In the genomic region with DNA sequence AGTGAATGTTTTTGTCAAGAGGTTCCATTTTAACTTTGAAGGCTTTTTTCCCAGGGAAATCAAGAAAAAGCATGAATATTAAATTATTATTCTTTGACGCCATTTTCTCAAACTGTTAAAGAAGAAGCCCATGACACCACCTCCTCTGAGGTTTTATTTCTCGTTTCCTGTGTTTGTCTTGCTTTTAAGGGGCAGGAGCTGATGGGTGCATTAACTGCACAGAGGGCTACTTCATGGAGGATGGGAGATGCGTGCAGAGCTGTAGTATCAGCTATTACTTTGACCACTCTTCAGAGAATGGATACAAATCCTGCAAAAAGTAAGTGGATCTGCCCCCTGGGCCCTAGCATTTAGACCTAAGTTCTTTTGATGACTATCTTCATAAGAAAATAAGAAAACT, we compare ENCODE assay signal across 31 cellular contexts.
"Had no signal": no experiment of that assay in that cellular context is flagged by ENCODE, and none has a peak within 500 bp of the region (broad histone marks: within the 10 kb centered on the region; RNA-seq: fewer than 3 reads in every experiment).

No MANE protein-coding gene starts in this region.

- H3K27ac Mint-ChIP-seq: activated B cell treated with CpG ODN at 0.5 μM for 24 hours; activated CD4-positive, alpha-beta memory T cell treated with anti-CD3 and anti-CD28 coated beads for 36 hours; activated CD4-positive, alpha-beta T cell treated with anti-CD3 and anti-CD28 coated beads, Interleukin-2, amount 10 ng/mL, durations not matched to agents 24 days and 14 days; activated CD8-positive, alpha-beta T cell treated with anti-CD3 and anti-CD28 coated beads for 36 hours; activated naive CD4-positive, alpha-beta T cell treated with anti-CD3 and anti-CD28 coated beads for 36 hours; activated naive CD4-positive, alpha-beta T cell treated with anti-CD3 and anti-CD28 coated beads, Interleukin-2, amount 50 U/mL, for 72 hours; activated T-cell treated with anti-CD3 and anti-CD28 coated beads, Interleukin-2, amount 50 U/mL, for 72 hours; activated T-helper 1 cell treated with anti-CD3 and anti-CD28 coated beads, Interleukin-12 subunit alpha, Interleukin-12 subunit beta, Interleukin-2, Interleukin-4 antibody, amounts not matched to agents 30 ng/mL and 10 ng/mL and 1 ng/mL, durations not matched to agents 14 hours and 24 hours and 36 hours; activated T-helper 17 cell treated with anti-CD3 and anti-CD28 coated beads, Interleukin-2, amount 50 U/mL, for 72 hours; T-helper 17 cell had no signal

- H3K27ac ChIP-seq: adrenal gland, body of pancreas, brain microvascular endothelial cell, breast epithelium, VCaP had no signal

- H3K36me3 ChIP-seq: adrenal gland, brain microvascular endothelial cell, breast epithelium had no signal

- H3K27me3 Mint-ChIP-seq: activated B cell treated with CpG ODN at 0.5 μM for 24 hours; activated CD4-positive, alpha-beta memory T cell treated with anti-CD3 and anti-CD28 coated beads for 36 hours; activated CD4-positive, alpha-beta T cell treated with anti-CD3 and anti-CD28 coated beads, Interleukin-2, amount 10 ng/mL, durations not matched to agents 24 days and 14 days; activated CD8-positive, alpha-beta T cell treated with anti-CD3 and anti-CD28 coated beads for 36 hours; activated T-helper 17 cell treated with anti-CD3 and anti-CD28 coated beads, Interleukin-2, amount 50 U/mL, for 72 hours; T-cell had no signal

- H3K4me3 ChIP-seq: adrenal gland, body of pancreas, breast epithelium had no signal

- ATAC-seq: activated CD8-positive, alpha-beta T cell treated with anti-CD3 and anti-CD28 coated beads for 36 hours; activated naive CD4-positive, alpha-beta T cell treated with anti-CD3 and anti-CD28 coated beads, Interleukin-2, amount 50 U/mL, for 72 hours; activated T-cell treated with anti-CD3 and anti-CD28 coated beads, Interleukin-2, amount 50 U/mL, for 4 hours; activated T-cell treated with anti-CD3 and anti-CD28 coated beads, Interleukin-2, amount 50 U/mL, for 72 hours; activated T-helper 17 cell treated with anti-CD3 and anti-CD28 coated beads, Interleukin-2, amount 50 U/mL, for 72 hours; body of pancreas; T-cell; T-helper 17 cell had no signal

- H3K4me1 Mint-ChIP-seq: activated B cell treated with CpG ODN at 0.5 μM for 24 hours, T-cell, T-helper 17 cell had no signal

- H3K27me3 ChIP-seq: adrenal gland, body of pancreas, brain microvascular endothelial cell, breast epithelium had no signal

- DNase-seq: activated B cell treated with CpG ODN at 0.5 μM for 24 hours; activated CD4-positive, alpha-beta memory T cell treated with anti-CD3 and anti-CD28 coated beads for 36 hours; activated CD4-positive, alpha-beta T cell treated with anti-CD3 and anti-CD28 coated beads for 4 hours; activated CD4-positive, alpha-beta T cell treated with anti-CD3 and anti-CD28 coated beads, Interleukin-2, amount 10 ng/mL, durations not matched to agents 24 days and 14 days; activated CD4-positive, alpha-beta T cell treated with anti-CD3 and anti-CD28 coated beads, Interleukin-2, amount 50 U/mL, for 1 hour; activated CD4-positive, alpha-beta T cell treated with anti-CD3 and anti-CD28 coated beads, Interleukin-2, amount 50 U/mL, for 4 hours; activated CD4-positive, CD25-positive, alpha-beta regulatory T cell treated with anti-CD3 and anti-CD28 coated beads, Interleukin-2, amount 50 U/mL, for 72 hours; activated CD8-positive, alpha-beta memory T cell treated with anti-CD3 and anti-CD28 coated beads, Interleukin-2, amount 50 U/mL, for 4 hours; activated CD8-positive, alpha-beta T cell treated with anti-CD3 and anti-CD28 coated beads for 36 hours; activated effector memory CD4-positive, alpha-beta T cell treated with anti-CD3 and anti-CD28 coated beads, Interleukin-2, amount 50 U/mL, for 16 hours; activated gamma-delta T cell treated with Interleukin-2 at 50 U/mL for 16 hours; activated naive CD4-positive, alpha-beta T cell; activated naive CD4-positive, alpha-beta T cell treated with anti-CD3 and anti-CD28 coated beads for 36 hours; activated naive CD4-positive, alpha-beta T cell treated with anti-CD3 and anti-CD28 coated beads, Interleukin-2, amount 50 U/mL, for 16 hours; activated T-cell treated with anti-CD3 and anti-CD28 coated beads for 4 hours; activated T-cell treated with anti-CD3 and anti-CD28 coated beads, Interleukin-2, amount 50 U/mL, for 1 hour; activated T-cell treated with anti-CD3 and anti-CD28 coated beads, Interleukin-2, amount 50 U/mL, for 4 hours; activated T-cell treated with anti-CD3 and anti-CD28 coated beads, Interleukin-2, amount 50 U/mL, for 72 hours; adrenal gland; amniotic stem cell; aorta; body of pancreas; brain microvascular endothelial cell; central memory CD4-positive, alpha-beta T cell; T-cell; T-helper 17 cell had no signal

- H3K9me3 Mint-ChIP-seq: activated B cell treated with CpG ODN at 0.5 μM for 24 hours; activated CD4-positive, alpha-beta memory T cell treated with anti-CD3 and anti-CD28 coated beads for 36 hours; activated CD4-positive, alpha-beta T cell treated with anti-CD3 and anti-CD28 coated beads, Interleukin-2, amount 10 ng/mL, durations not matched to agents 24 days and 14 days; activated CD8-positive, alpha-beta T cell treated with anti-CD3 and anti-CD28 coated beads for 36 hours; activated naive CD4-positive, alpha-beta T cell treated with anti-CD3 and anti-CD28 coated beads for 36 hours; activated naive CD4-positive, alpha-beta T cell treated with anti-CD3 and anti-CD28 coated beads, Interleukin-2, amount 50 U/mL, for 72 hours; activated T-cell treated with anti-CD3 and anti-CD28 coated beads, Interleukin-2, amount 50 U/mL, for 4 hours; activated T-cell treated with anti-CD3 and anti-CD28 coated beads, Interleukin-2, amount 50 U/mL, for 72 hours had no signal

- H3K4me1 ChIP-seq: adrenal gland, body of pancreas, breast epithelium had no signal

- H3K4me3 Mint-ChIP-seq: activated B cell treated with CpG ODN at 0.5 μM for 24 hours; activated CD4-positive, alpha-beta memory T cell treated with anti-CD3 and anti-CD28 coated beads for 36 hours; activated CD4-positive, alpha-beta T cell treated with anti-CD3 and anti-CD28 coated beads, Interleukin-2, amount 10 ng/mL, durations not matched to agents 24 days and 14 days; activated CD8-positive, alpha-beta T cell treated with anti-CD3 and anti-CD28 coated beads for 36 hours; activated naive CD4-positive, alpha-beta T cell treated with anti-CD3 and anti-CD28 coated beads for 36 hours; activated T-cell treated with anti-CD3 and anti-CD28 coated beads, Interleukin-2, amount 50 U/mL, for 4 hours; activated T-cell treated with anti-CD3 and anti-CD28 coated beads, Interleukin-2, amount 50 U/mL, for 72 hours; activated T-helper 1 cell treated with anti-CD3 and anti-CD28 coated beads, Interleukin-12 subunit alpha, Interleukin-12 subunit beta, Interleukin-2, Interleukin-4 antibody, amounts not matched to agents 30 ng/mL and 10 ng/mL and 1 ng/mL, durations not matched to agents 14 hours and 24 hours and 36 hours; activated T-helper 17 cell treated with anti-CD3 and anti-CD28 coated beads, Interleukin-2, amount 50 U/mL, for 72 hours; T-cell; T-helper 17 cell had no signal

- H3K9me3 ChIP-seq: adrenal gland, body of pancreas, breast epithelium had no signal
